ENCODE assay signal across 16 cellular contexts in genomic region chr7:5217396-5217795, GRCh38.
"Had no signal": no experiment of that assay in that cellular context is flagged by ENCODE, and none has a peak within 500 bp of the region (broad histone marks: within the 10 kb centered on the region; RNA-seq: fewer than 3 reads in every experiment).

No MANE protein-coding gene starts in this region.

- H3K4me1 Mint-ChIP-seq: activated CD4-positive, alpha-beta T cell treated with anti-CD3 and anti-CD28 coated beads for 36 hours; activated CD8-positive, alpha-beta memory T cell treated with anti-CD3 and anti-CD28 coated beads, Interleukin-2, amount 10 ng/mL, durations not matched to agents 7 days and 5 days; central memory CD8-positive, alpha-beta T cell had no signal

- H3K27ac Mint-ChIP-seq: activated CD4-positive, alpha-beta T cell treated with anti-CD3 and anti-CD28 coated beads for 36 hours; activated CD8-positive, alpha-beta memory T cell treated with anti-CD3 and anti-CD28 coated beads, Interleukin-2, amount 10 ng/mL, durations not matched to agents 7 days and 5 days; natural killer cell treated with Interleukin-12 subunit alpha and Interleukin-12 subunit beta and Interleukin-15 and Interleukin-18, amount 100 ng/mL, for 72 hours; stimulated activated naive CD8-positive, alpha-beta T cell treated with anti-CD3 and anti-CD28 coated beads, Interleukin-15, Interleukin-2, amounts not matched to agents 100 ng/mL and 50 ng/mL, for 24 hours; T-helper 1 cell treated with Interleukin-12 subunit alpha and Interleukin-12 subunit beta and Interleukin-4 antibody, amounts not matched to agents 30 μg/mL and 1 μg/mL, for 36 hours had no signal

- H3K27me3 Mint-ChIP-seq: activated CD4-positive, alpha-beta T cell treated with anti-CD3 and anti-CD28 coated beads for 36 hours; activated CD8-positive, alpha-beta memory T cell treated with anti-CD3 and anti-CD28 coated beads, Interleukin-2, amount 10 ng/mL, durations not matched to agents 7 days and 5 days; central memory CD8-positive, alpha-beta T cell; natural killer cell treated with Interleukin-12 subunit alpha and Interleukin-12 subunit beta and Interleukin-15 and Interleukin-18, amount 100 ng/mL, for 72 hours; stimulated activated naive CD8-positive, alpha-beta T cell treated with anti-CD3 and anti-CD28 coated beads, Interleukin-15, Interleukin-2, amounts not matched to agents 100 ng/mL and 50 ng/mL, for 24 hours had no signal

- H3K4me1 ChIP-seq: gastrocnemius medialis, parathyroid adenoma had no signal

- H3K9me3 ChIP-seq: gastrocnemius medialis had no signal

- H3K27me3 ChIP-seq: brain microvascular endothelial cell, gastrocnemius medialis had no signal

- H3K4me3 ChIP-seq: coronary artery, gastrocnemius medialis had no signal

- H3K4me3 Mint-ChIP-seq: activated CD4-positive, alpha-beta T cell treated with anti-CD3 and anti-CD28 coated beads for 36 hours; activated CD8-positive, alpha-beta memory T cell treated with anti-CD3 and anti-CD28 coated beads, Interleukin-2, amount 10 ng/mL, durations not matched to agents 7 days and 5 days; central memory CD8-positive, alpha-beta T cell; natural killer cell treated with Interleukin-12 subunit alpha and Interleukin-12 subunit beta and Interleukin-15 and Interleukin-18, amount 100 ng/mL, for 72 hours; stimulated activated naive CD8-positive, alpha-beta T cell treated with anti-CD3 and anti-CD28 coated beads, Interleukin-15, Interleukin-2, amounts not matched to agents 100 ng/mL and 50 ng/mL, for 24 hours; T-helper 1 cell treated with Interleukin-12 subunit alpha and Interleukin-12 subunit beta and Interleukin-4 antibody, amounts not matched to agents 30 μg/mL and 1 μg/mL, for 36 hours had no signal

- H2AFZ ChIP-seq: parathyroid adenoma had no signal

- H3K9me3 Mint-ChIP-seq: central memory CD8-positive, alpha-beta T cell; natural killer cell treated with Interleukin-12 subunit alpha and Interleukin-12 subunit beta and Interleukin-15 and Interleukin-18, amount 100 ng/mL, for 72 hours; stimulated activated naive CD8-positive, alpha-beta T cell treated with anti-CD3 and anti-CD28 coated beads, Interleukin-15, Interleukin-2, amounts not matched to agents 100 ng/mL and 50 ng/mL, for 24 hours; T-helper 1 cell treated with Interleukin-12 subunit alpha and Interleukin-12 subunit beta and Interleukin-4 antibody, amounts not matched to agents 30 μg/mL and 1 μg/mL, for 36 hours had no signal

- DNase-seq: activated CD4-positive, alpha-beta T cell treated with anti-CD3 and anti-CD28 coated beads for 36 hours; activated CD4-positive, alpha-beta T cell treated with anti-CD3 and anti-CD28 coated beads, Interleukin-2, amount 50 U/mL, for 48 hours; activated CD8-positive, alpha-beta memory T cell treated with anti-CD3 and anti-CD28 coated beads, Interleukin-2, amount 10 ng/mL, durations not matched to agents 7 days and 5 days; activated naive CD4-positive, alpha-beta T cell treated with Interleukin-2 at 50 U/mL for 16 hours; anterior cingulate cortex; brain microvascular endothelial cell; gastrocnemius medialis; stimulated activated CD4-positive, alpha-beta T cell treated with anti-CD3 and anti-CD28 coated beads, Interleukin-2, amount 100 ng/mL, for 24 hours; trophoblast cell; WERI-Rb-1 had no signal

- ATAC-seq: activated CD4-positive, alpha-beta T cell treated with anti-CD3 and anti-CD28 coated beads for 36 hours; activated CD8-positive, alpha-beta memory T cell treated with anti-CD3 and anti-CD28 coated beads, Interleukin-2, amount 10 ng/mL, durations not matched to agents 7 days and 5 days; gastrocnemius medialis; natural killer cell treated with Interleukin-12 subunit alpha and Interleukin-12 subunit beta and Interleukin-15 and Interleukin-18, amount 100 ng/mL, for 72 hours had no signal

- H3K27ac ChIP-seq: brain microvascular endothelial cell, coronary artery, gastrocnemius medialis, parathyroid adenoma, WERI-Rb-1 had no signal
